Comparison of ENCODE assay signal across 16 cellular contexts in the genomic region with DNA sequence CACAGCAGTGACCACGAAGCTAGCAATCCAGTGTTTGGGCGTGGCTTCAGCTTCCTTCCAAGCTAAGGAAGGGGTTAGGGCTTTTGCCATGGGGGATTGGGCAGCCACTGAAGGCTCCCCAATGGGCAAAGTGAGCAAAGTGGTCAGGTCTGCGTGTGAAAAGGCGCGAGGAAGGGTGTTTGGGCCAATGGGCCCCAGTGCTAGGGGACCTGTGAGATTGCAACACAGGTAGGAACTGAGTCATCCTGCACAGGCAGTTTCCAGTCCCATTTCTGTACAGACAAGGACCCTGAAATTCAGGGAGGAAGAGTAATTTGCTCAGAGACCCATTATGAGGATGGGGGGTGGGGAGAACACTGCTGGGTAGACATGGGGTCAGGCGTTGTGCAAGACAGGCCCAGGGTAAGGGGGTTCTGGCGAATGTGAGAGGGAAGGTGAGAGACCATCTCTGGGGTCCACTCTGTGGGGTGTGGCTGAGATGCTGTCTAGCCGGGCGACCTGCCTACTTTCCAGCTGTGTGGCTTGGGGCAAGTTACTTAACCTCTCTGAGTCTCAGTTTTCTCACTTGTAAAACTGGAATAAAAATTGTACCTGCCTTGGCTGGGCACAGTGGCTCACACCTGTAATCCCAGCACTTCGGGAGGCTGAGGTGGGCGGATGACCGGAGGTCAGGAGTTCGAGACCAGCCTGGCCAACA. TPM values are rescaled to one million over a fixed set of nuclear protein-coding genes. Genes with fewer than 3 reads are reported as not detected.
DNase-seq lines count a peak whose midpoint lies in the region; ATAC-seq and TF ChIP-seq lines count a peak whose summit lies in the region.
"Had no signal": no experiment of that assay in that cellular context is flagged by ENCODE, and none has a peak within 500 bp of the region (broad histone marks: within the 10 kb centered on the region; RNA-seq: fewer than 3 reads in every experiment).

No MANE protein-coding gene starts in this region.

- H4K20me1 ChIP-seq in BLaER1 treated with 17β-estradiol and CSF1 and Interleukin-3, amounts not matched to agents 10 nM and 100 nM, result peaks cover 0 to 20% (median 13%) of the 10 kb centered on the region in 11 experiments; a peak in 11 of 22 replicates
- no peaks in the 10 kb centered on the region for H4K20me1 ChIP-seq in HCT116 (ENCODE audit: insufficient read depth)

- H3K36me3 ChIP-seq in BLaER1 treated with 17β-estradiol and CSF1 and Interleukin-3, amounts not matched to agents 10 nM and 100 nM, result no peaks in the 10 kb centered on the region; a peak in 2 of 22 replicates
- H3K36me3 ChIP-seq in HCT116 (ENCODE audit: control insufficient read depth in 1 of 2, insufficient read depth in 2 of 2, low read length in 2 of 2) (no peaks in the 10 kb centered on the region), RWPE2 (ENCODE audit: low read depth) (no peaks in the 10 kb centered on the region)
- H3K36me3 ChIP-seq: BE2C had no signal

- CTCF ChIA-PET in HCT116 (lab: Charles Lee), result interaction anchor here (1.0 kb wide), 1 partner anchor 8 kb away, joined by 3 read pairs; no protein-coding TSS in a partner anchor

- TF ChIP-seq POLR2A in HCT116 (IDR thresholded peaks at IDR 0.05; ENCODE audit: borderline replicate concordance, extremely low read depth, insufficient read depth, insufficient read length), result no peak

- TF ChIP-seq RAD21 in HCT116 (IDR thresholded peaks at IDR 0.05; ENCODE audit: low read depth), result no peak

- H3K27me3 ChIP-seq in BLaER1 treated with 17β-estradiol and CSF1 and Interleukin-3, amounts not matched to agents 10 nM and 100 nM, result peaks cover 0 to 29% (median 0%) of the 10 kb centered on the region in 11 experiments; a peak in 7 of 22 replicates
- H3K27me3 ChIP-seq in HCT116 (ENCODE audit: insufficient read depth, low read length) (no peaks in the 10 kb centered on the region), RWPE2 (ENCODE audit: insufficient read depth, poor library complexity, severe bottlenecking) (no peaks in the 10 kb centered on the region)
- H3K27me3 ChIP-seq: BE2C had no signal

- H3K36me3 Mint-ChIP-seq in glutamatergic neuron (ENCODE audit: unreplicated experiment), result no peaks in the 10 kb centered on the region

- TF ChIP-seq CTCF in HCT116 (IDR thresholded peaks at IDR 0.05 in 2 of 3, conservative IDR thresholded peaks at IDR 0.05 in 1 of 3; ENCODE audit: borderline replicate concordance in 1 of 3, insufficient read depth in 1 of 3, low read depth in 2 of 3, low read length in 2 of 3), result no peak
- no peak for TF ChIP-seq CTCF in RWPE2 (IDR thresholded peaks at IDR 0.05; ENCODE audit: poor library complexity, severe bottlenecking)
- TF ChIP-seq CTCF in glutamatergic neuron (IDR thresholded peaks at IDR 0.05; ENCODE audit: partially characterized antibody, unreplicated experiment), result no peak

- RAD21 ChIA-PET in HCT116 (lab: Charles Lee; ENCODE audit: low non-redundant PET in 1 of 2, low total read pairs in 2 of 2, uncharacterized antibody in 2 of 2, unreplicated experiment in 2 of 2), result no interaction called here

- peak overlapping the region; percentile 38 for H3K27ac Mint-ChIP-seq in glutamatergic neuron (ENCODE audit: unreplicated experiment)
- H3K27ac Mint-ChIP-seq: activated naive CD4-positive, alpha-beta T cell treated with anti-CD3 and anti-CD28 coated beads for 36 hours had no signal

- H3K4me3 ChIP-seq in BLaER1 treated with 17β-estradiol and CSF1 and Interleukin-3, amounts not matched to agents 10 nM and 100 nM, result no peak overlapping the region
- H3K4me3 ChIP-seq in HCT116 (replicated peaks in 1 of 2; ENCODE audit: low read depth in 1 of 2, low read length in 2 of 2) (no peak overlapping the region), RWPE2 (ENCODE audit: severe bottlenecking) (no peak overlapping the region)
- H3K4me3 ChIP-seq: skin epidermis had no signal

- DNase-seq in HCT116 (ENCODE audit: low read depth, low spot score) (no peak), RWPE2 (ENCODE audit: low spot score) (no peak), glutamatergic neuron (no peak)
- no peak for DNase-seq in activated CD8-positive, alpha-beta memory T cell treated with anti-CD3 and anti-CD28 coated beads, Interleukin-2, amount 50 U/mL, for 48 hours
- DNase-seq: activated naive CD4-positive, alpha-beta T cell treated with anti-CD3 and anti-CD28 coated beads for 36 hours; BE2C; effector CD8-positive, alpha-beta T cell; NCI-H526; posterior cingulate gyrus; stimulated activated CD4-positive, alpha-beta T cell treated with anti-CD3 and anti-CD28 coated beads, Interleukin-4, amount 100 ng/mL, for 24 hours; stimulated activated CD8-positive, alpha-beta memory T cell treated with anti-CD3 and anti-CD28 coated beads, Interleukin-4, amount 100 ng/mL, for 48 hours had no signal

- H3K9me3 Mint-ChIP-seq in glutamatergic neuron (ENCODE audit: unreplicated experiment), result peaks cover 9% of the 10 kb centered on the region
- H3K9me3 Mint-ChIP-seq: activated naive CD4-positive, alpha-beta T cell treated with anti-CD3 and anti-CD28 coated beads for 36 hours had no signal

- POLR2A ChIA-PET in HCT116 (lab: Charles Lee), result interaction anchor here (1.3 kb wide), 1 partner anchor 30 kb away, joined by 4 read pairs; a partner anchor contains a TSS

- H3K9me3 ChIP-seq in BLaER1 treated with 17β-estradiol and CSF1 and Interleukin-3, amounts not matched to agents 10 nM and 100 nM (replicated peaks in 1 of 11), result no peaks in the 10 kb centered on the region
- H3K9me3 ChIP-seq in HCT116 (ENCODE audit: control insufficient read depth in 1 of 2, insufficient read depth in 1 of 2, low read depth in 1 of 2, low read length in 2 of 2) (no peaks in the 10 kb centered on the region), RWPE2 (ENCODE audit: severe bottlenecking) (no peaks in the 10 kb centered on the region)
- H3K9me3 ChIP-seq: BE2C had no signal

- no peaks in the 10 kb centered on the region for H3K9me2 ChIP-seq in HCT116 (ENCODE audit: insufficient read depth)

- intact Hi-C loops in HCT116 (cut with micrococcal nuclease), result no loop called here

- H3K4me1 ChIP-seq in BLaER1 treated with 17β-estradiol and CSF1 and Interleukin-3, amounts not matched to agents 10 nM and 100 nM, result peaks cover 26 to 91% (median 76%) of the 10 kb centered on the region in 10 experiments
- H3K4me1 ChIP-seq in HCT116 (ENCODE audit: control insufficient read depth in 1 of 2, insufficient read depth in 2 of 2, low read length in 2 of 2) (peaks cover 8 to 22% of the 10 kb centered on the region in 2 experiments; a peak in 3 of 4 replicates), RWPE2 (ENCODE audit: insufficient read depth, poor library complexity, severe bottlenecking) (peaks cover 11% of the 10 kb centered on the region)
- H3K4me1 ChIP-seq: BE2C had no signal

- H3K9ac ChIP-seq in BLaER1 treated with 17β-estradiol and CSF1 and Interleukin-3, amounts not matched to agents 10 nM and 100 nM, result no peak overlapping the region
- H3K9ac ChIP-seq in HCT116 (ENCODE audit: low read length), result no peak overlapping the region

- H3K4me1 Mint-ChIP-seq in glutamatergic neuron (ENCODE audit: low read depth, unreplicated experiment), result peaks cover 5% of the 10 kb centered on the region

- no TSS peak for BruUV-seq in HCT116 (replicated peaks; lab: Mats Ljungman, UMichigan)

- no peak overlapping the region for H3K4me3 Mint-ChIP-seq in glutamatergic neuron (ENCODE audit: unreplicated experiment)
- H3K4me3 Mint-ChIP-seq: activated naive CD4-positive, alpha-beta T cell treated with anti-CD3 and anti-CD28 coated beads for 36 hours had no signal

- H3K27ac ChIP-seq in BLaER1 treated with 17β-estradiol and CSF1 and Interleukin-3, amounts not matched to agents 10 nM and 100 nM, result no peak overlapping the region
- H3K27ac ChIP-seq in HCT116 (ENCODE audit: low read depth, low read length) (no peak overlapping the region), RWPE2 (ENCODE audit: poor library complexity, severe bottlenecking) (peak overlapping the region; percentile 64)

- H3K79me2 ChIP-seq in HCT116 (ENCODE audit: insufficient read depth, low read length), result no peaks in the 10 kb centered on the region

- peak overlapping the region; percentile 10 to 79 (median 41); a peak in 18 of 22 replicates for H3K4me2 ChIP-seq in BLaER1 treated with 17β-estradiol and CSF1 and Interleukin-3, amounts not matched to agents 10 nM and 100 nM
- peak overlapping the region; percentile 39; the same call in 1 of the 2 replicates for H3K4me2 ChIP-seq in HCT116 (ENCODE audit: low read length)

- ATAC-seq in HCT116 (no peak), RWPE2 (ENCODE audit: low read depth) (peak; percentile 49), GM21360 (IDR thresholded peaks at IDR 0.05; ENCODE audit: unreplicated experiment) (no peak), HG02973 (IDR thresholded peaks at IDR 0.05; ENCODE audit: unreplicated experiment) (no peak)
- ATAC-seq: activated CD4-positive, CD25-positive, alpha-beta regulatory T cell treated with anti-CD3 and anti-CD28 coated beads, Interleukin-2, amount 50 U/mL, for 24 hours had no signal

- H3K27me3 Mint-ChIP-seq in glutamatergic neuron (ENCODE audit: unreplicated experiment), result peaks cover 11% of the 10 kb centered on the region

- no peak overlapping the region for H2AFZ ChIP-seq in HCT116 (ENCODE audit: low read depth, low read length, poor library complexity, severe bottlenecking)

TF ChIP-seq in HCT116, 20 proteins besides CTCF, POLR2A, EP300 and RAD21:
- TF ChIP-seq EZH2 (IDR thresholded peaks at IDR 0.05), result no peak
TF ChIP-seq in HCT116: peak in this region for 0.

RNA-seq across cellular contexts. Expression of a gene that starts 7.3 kb away (rescaled TPM):
- total RNA-seq in HCT116 (2021; ENCODE audit: unreplicated experiment) (14.7 TPM), glutamatergic neuron (ENCODE audit: unreplicated experiment) (83.6 TPM)
- polyA plus RNA-seq in HCT116 (2012), result 18.7 and 19.8 TPM in 2 replicates

RNA-seq across cellular contexts. Expression of a gene that starts 11.6 kb away (rescaled TPM):
- total RNA-seq in HCT116 (2021; ENCODE audit: unreplicated experiment) (67.3 TPM), glutamatergic neuron (ENCODE audit: unreplicated experiment) (3.2 TPM)
- 47.4 and 53.2 TPM in 2 replicates for polyA plus RNA-seq in HCT116 (2012)

RNA-seq across cellular contexts. Expression of a gene that starts 29.4 kb away (rescaled TPM):
- total RNA-seq in HCT116 (2021; ENCODE audit: unreplicated experiment) (267 TPM), glutamatergic neuron (ENCODE audit: unreplicated experiment) (418 TPM)
- polyA plus RNA-seq in HCT116 (2012), result 452 and 454 TPM in 2 replicates

RNA-seq across cellular contexts. Expression of a gene that starts 30.0 kb away (rescaled TPM):
- total RNA-seq in HCT116 (2021; ENCODE audit: unreplicated experiment), result 328 TPM
- polyA plus RNA-seq in HCT116 (2012), result 348 and 366 TPM in 2 replicates
- total RNA-seq in glutamatergic neuron (ENCODE audit: unreplicated experiment), result 93.1 TPM

RNA-seq across cellular contexts. Expression of a gene that starts 42.0 kb away (rescaled TPM):
- total RNA-seq in HCT116 (2021; ENCODE audit: unreplicated experiment) (62.7 TPM), glutamatergic neuron (ENCODE audit: unreplicated experiment) (69.9 TPM)
- polyA plus RNA-seq in HCT116 (2012), result 37.8 and 43.4 TPM in 2 replicates

Comparison
In these comparisons a context has a peak if more than half of its experiments do, and no peak if none do; other contexts are left out.
1. RNA of a gene that starts 11.6 kb away (total RNA-seq): 67.3 TPM in HCT116 (single experiment); 3.2 TPM in glutamatergic neuron (single experiment); every median in the first group is over 10 times any median in the second.